ENCODE assay signal across 1 cellular context in genomic region chr1:880915-881314, GRCh38. TPM values are rescaled to one million over a fixed set of nuclear protein-coding genes. Genes with fewer than 3 reads are reported as not detected.
"Had no signal": no experiment of that assay in that cellular context is flagged by ENCODE, and none has a peak within 500 bp of the region (broad histone marks: within the 10 kb centered on the region; RNA-seq: fewer than 3 reads in every experiment).

No MANE protein-coding gene starts in this region.

RNA-seq across cellular contexts. Expression of gene SAMD11, which starts 42.8 kb away (rescaled TPM):
- total RNA-seq: MCF 10A had no signal
